Comparison of ENCODE assay signal across 10 cellular contexts in genomic region chr10:3887404-3887803, GRCh38.
A peak's percentile ranks its signal among the peaks of the same experiment; 100 is the strongest.
DNase-seq lines count a peak whose midpoint lies in the region; TF ChIP-seq lines count a peak whose summit lies in the region.
"Had no signal": no experiment of that assay in that cellular context is flagged by ENCODE, and none has a peak within 500 bp of the region (broad histone marks: within the 10 kb centered on the region; RNA-seq: fewer than 3 reads in every experiment).

No MANE protein-coding gene starts in this region.

- H3K9me3 ChIP-seq in GM23248 (ENCODE audit: low read depth): no peaks in the 10 kb centered on the region
- no peaks in the 10 kb centered on the region for H3K9me3 ChIP-seq in muscle layer of duodenum (ENCODE audit: control insufficient read depth in 1 of 2, low read length in 2 of 2)

- H3K27me3 ChIP-seq in ACC112 (ENCODE audit: insufficient read depth, low read length) (no peaks in the 10 kb centered on the region), GM23248 (replicated peaks; ENCODE audit: insufficient read depth) (no peaks in the 10 kb centered on the region), brain microvascular endothelial cell (replicated peaks) (no peaks in the 10 kb centered on the region), muscle layer of duodenum (ENCODE audit: low read depth, low read length) (no peaks in the 10 kb centered on the region)

- DNase-seq in GM23248 (peak; percentile 47), brain microvascular endothelial cell (peak; percentile 33), KG1 (lab: John Stamatoyannopoulos, UW) (no peak), occipital lobe (lab: John Stamatoyannopoulos, UW) (no peak), Ammon's horn (ENCODE audit: low spot score) (no peak), DMS79 treated with DMSO at 0.1 percent for 48 hours (lab: John Stamatoyannopoulos, UW) (no peak)
- DNase-seq: DND-41, NCI-H187 had no signal

- peak overlapping the region; percentile 87 for H3K9ac ChIP-seq in GM23248

- peak overlapping the region; percentile 84 for H3K4me2 ChIP-seq in GM23248 (ENCODE audit: unreplicated experiment)

- H2AFZ ChIP-seq in ACC112 (ENCODE audit: low read length, unreplicated experiment) (no peak overlapping the region), GM23248 (no peak overlapping the region)

- no peaks in the 10 kb centered on the region for H4K20me1 ChIP-seq in GM23248 (ENCODE audit: insufficient read depth)

- H3K36me3 ChIP-seq in ACC112 (ENCODE audit: insufficient read depth, low read length): no peaks in the 10 kb centered on the region
- no peaks in the 10 kb centered on the region for H3K36me3 ChIP-seq in GM23248 (ENCODE audit: low read depth)
- H3K36me3 ChIP-seq in brain microvascular endothelial cell (replicated peaks): no peaks in the 10 kb centered on the region
- H3K36me3 ChIP-seq in muscle layer of duodenum (ENCODE audit: control insufficient read depth in 1 of 2, insufficient read depth in 2 of 2, low read length in 2 of 2): no peaks in the 10 kb centered on the region

- no peaks in the 10 kb centered on the region for H3K79me2 ChIP-seq in ACC112 (ENCODE audit: control insufficient read depth, insufficient read depth, low read length, unreplicated experiment)
- no peaks in the 10 kb centered on the region for H3K79me2 ChIP-seq in GM23248 (ENCODE audit: insufficient read depth)

- no peak for TF ChIP-seq CTCF in brain microvascular endothelial cell (IDR thresholded peaks at IDR 0.05; ENCODE audit: low read depth, low read length, missing control alignments)

- H3K4me3 ChIP-seq in ACC112 (ENCODE audit: low read depth, low read length): peak overlapping the region; percentile 15
- H3K4me3 ChIP-seq in GM23248: peak overlapping the region; percentile 58
- no peak overlapping the region for H3K4me3 ChIP-seq in brain microvascular endothelial cell (ENCODE audit: low read depth, low read length)
- H3K4me3 ChIP-seq in muscle layer of duodenum (ENCODE audit: low read depth in 1 of 2, low read length in 2 of 2): peak overlapping the region; percentile 8 to 23

- H3F3A ChIP-seq in GM23248 (ENCODE audit: insufficient read depth): peaks cover 44% of the 10 kb centered on the region

- in situ Hi-C loops in GM23248 (cut with MboI): no loop called here
- in situ Hi-C loops in brain microvascular endothelial cell (cut with HindIII; ENCODE audit: low pct_ligation_motif_present, low sequenced_read_pairs): no loop called here

- peaks cover 44% of the 10 kb centered on the region for H3K4me1 ChIP-seq in ACC112 (ENCODE audit: control insufficient read depth, insufficient read depth, low read length, unreplicated experiment)
- H3K4me1 ChIP-seq in GM23248 (ENCODE audit: insufficient read depth): peaks cover 54% of the 10 kb centered on the region
- peaks cover 0 to 3% of the 10 kb centered on the region in 2 donors for H3K4me1 ChIP-seq in muscle layer of duodenum (ENCODE audit: control insufficient read depth in 1 of 2, insufficient read depth in 2 of 2, low read length in 2 of 2)

- H3K27ac ChIP-seq in ACC112 (ENCODE audit: low read depth, low read length) (peak overlapping the region; percentile 99), GM23248 (peak overlapping the region; percentile 99), brain microvascular endothelial cell (peak overlapping the region; percentile 100), muscle layer of duodenum (ENCODE audit: low read length) (peak overlapping the region; percentile 97)

- 43 to 50% methylated on average over 7 of the region's 7 CpGs for WGBS in GM23248 (ENCODE audit: low coverage in 1 of 2, low lambda C conversion rate in 2 of 2, missing lambda C conversion rate in 2 of 2), 2 experiments

- no peaks in the 10 kb centered on the region for H3K9me2 ChIP-seq in GM23248 (ENCODE audit: insufficient read depth)

Comparison
In these comparisons a context has a peak if more than half of its experiments do, and no peak if none do; other contexts are left out.
1. DNase-seq: peak in GM23248 (single experiment) and brain microvascular endothelial cell (single experiment); none in KG1 (single experiment), occipital lobe (single experiment), Ammon's horn (single experiment) and DMS79 treated with DMSO at 0.1 percent for 48 hours (single experiment).
2. Peak in every context shown above with its lines, with median percentiles within 50 percentile points of each other: H3K27ac ChIP-seq.